In genomic region chr1:87061742-87062156, GRCh38 we compare ENCODE assay signal across 11 cellular contexts.
DNase-seq lines count a peak whose midpoint lies in the region; ATAC-seq, FAIRE-seq and TF ChIP-seq lines count a peak whose summit lies in the region.
"Had no signal": no experiment of that assay in that cellular context is flagged by ENCODE, and none has a peak within 500 bp of the region (broad histone marks: within the 10 kb centered on the region; RNA-seq: fewer than 3 reads in every experiment).

No MANE protein-coding gene starts in this region.

- no peak overlapping the region for H3K27ac ChIP-seq in Peyer's patch
- no peak overlapping the region for H3K27ac ChIP-seq in pancreas
- H3K27ac ChIP-seq: esophagus squamous epithelium had no signal

- H3K9me3 Mint-ChIP-seq in central memory CD8-positive, alpha-beta T cell, result no peaks in the 10 kb centered on the region

- no peaks in the 10 kb centered on the region for H3K27me3 Mint-ChIP-seq in central memory CD8-positive, alpha-beta T cell

- peaks cover 22% of the 10 kb centered on the region for H3K4me1 Mint-ChIP-seq in central memory CD8-positive, alpha-beta T cell

- no peak for TF ChIP-seq POLR2A in Peyer's patch (IDR thresholded peaks at IDR 0.05)

- intact Hi-C loops in pancreas (cut with DNase I) (no loop called here), left colon (cut with DNase I, micrococcal nuclease) (no loop called here)

- H3K4me1 ChIP-seq in Peyer's patch (peaks cover 0 to 3% (median 0%) of the 10 kb centered on the region in 4 donors), pancreas (no peaks in the 10 kb centered on the region)
- H3K4me1 ChIP-seq: esophagus squamous epithelium had no signal

- ATAC-seq in GM21390 (IDR thresholded peaks at IDR 0.05; ENCODE audit: unreplicated experiment) (peak; percentile 56), HG03378 (IDR thresholded peaks at IDR 0.05; ENCODE audit: unreplicated experiment) (peak; percentile 64), pancreas (no peak), left colon (no peak)
- ATAC-seq in central memory CD8-positive, alpha-beta T cell (replicated peaks; ENCODE audit: extremely low read depth, poor library complexity, severe bottlenecking), result no peak

- H3K36me3 ChIP-seq in Peyer's patch (no peaks in the 10 kb centered on the region), pancreas (no peaks in the 10 kb centered on the region)
- H3K36me3 ChIP-seq: esophagus squamous epithelium had no signal

- H3K27me3 ChIP-seq in Peyer's patch, result no peaks in the 10 kb centered on the region
- H3K27me3 ChIP-seq in pancreas, result no peaks in the 10 kb centered on the region
- H3K27me3 ChIP-seq: esophagus squamous epithelium had no signal

- no peaks in the 10 kb centered on the region for H3K36me3 Mint-ChIP-seq in central memory CD8-positive, alpha-beta T cell (ENCODE audit: insufficient read depth)

- no peak for TF ChIP-seq CTCF in Peyer's patch (IDR thresholded peaks at IDR 0.05)
- no peak for TF ChIP-seq CTCF in pancreas (IDR thresholded peaks at IDR 0.05)

- H3K4me3 Mint-ChIP-seq in central memory CD8-positive, alpha-beta T cell, result no peak overlapping the region

- H3K27ac Mint-ChIP-seq in central memory CD8-positive, alpha-beta T cell (ENCODE audit: low read depth), result peak overlapping the region; percentile 75

- DNase-seq in EL (peak; percentile 62), Peyer's patch (no peak), pancreas (no peak), Ammon's horn (ENCODE audit: low spot score) (no peak), left colon (no peak)
- no peak for DNase-seq in central memory CD8-positive, alpha-beta T cell (ENCODE audit: low spot score in 2 of 2)
- DNase-seq: activated CD4-positive, alpha-beta T cell treated with anti-CD3 and anti-CD28 coated beads for 1 hour; esophagus squamous epithelium; nucleus accumbens had no signal

- FAIRE-seq in pancreas (lab: Jason Lieb, UNC), result no peak

- H3K4me3 ChIP-seq in Peyer's patch (no peak overlapping the region), pancreas (no peak overlapping the region)
- H3K4me3 ChIP-seq: esophagus squamous epithelium had no signal

- H3K9me3 ChIP-seq in Peyer's patch (no peaks in the 10 kb centered on the region), pancreas (no peaks in the 10 kb centered on the region)
- H3K9me3 ChIP-seq: esophagus squamous epithelium had no signal

Comparison
In these comparisons a context has a peak if more than half of its experiments do, and no peak if none do; other contexts are left out.
1. ATAC-seq: peak in GM21390 (single experiment) and HG03378 (single experiment); none in central memory CD8-positive, alpha-beta T cell (single experiment), pancreas (0 of 4) and left colon (single experiment).